ENCODE assay signal across 9 cellular contexts in the genomic region with DNA sequence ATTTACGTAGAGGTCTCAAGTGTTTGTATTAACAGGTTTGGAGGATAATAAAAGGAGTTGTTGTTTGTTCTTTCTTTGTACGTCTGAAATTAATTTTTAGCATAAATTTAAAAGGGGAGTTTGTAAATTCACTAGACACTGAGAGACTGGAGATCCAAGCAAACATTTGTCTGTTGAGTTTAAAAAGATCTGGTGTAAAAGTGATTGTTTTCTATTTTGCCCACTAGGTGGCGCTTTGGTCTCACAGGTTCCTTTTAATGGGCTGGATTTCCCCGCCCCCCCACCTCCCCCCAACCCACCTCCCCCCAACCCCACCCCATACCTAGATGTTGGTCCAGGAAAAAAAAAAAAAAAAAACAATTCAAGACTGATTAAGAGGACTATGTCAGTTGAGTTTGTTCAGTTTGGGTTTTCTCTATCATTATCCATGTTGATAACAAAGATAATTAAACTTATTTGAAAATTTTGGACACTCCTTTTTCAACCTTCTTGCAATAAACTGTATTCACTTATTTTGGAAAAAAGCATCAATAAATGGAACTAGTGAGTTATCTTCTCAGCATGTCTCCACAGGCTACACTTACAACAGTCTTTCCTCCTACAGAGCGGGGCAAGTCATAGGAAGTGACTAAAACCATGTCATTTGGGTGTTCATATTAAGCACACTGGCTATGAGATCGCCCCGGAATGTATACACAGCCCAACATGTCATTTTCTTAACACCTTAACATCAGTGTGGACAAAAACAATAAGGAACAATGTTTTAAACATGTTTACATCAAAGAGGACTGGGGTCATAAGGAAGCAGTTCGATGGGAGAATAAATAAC.
DNase-seq lines count a peak whose midpoint lies in the region; ATAC-seq and TF ChIP-seq lines count a peak whose summit lies in the region.
"Had no signal": no experiment of that assay in that cellular context is flagged by ENCODE, and none has a peak within 500 bp of the region (broad histone marks: within the 10 kb centered on the region; RNA-seq: fewer than 3 reads in every experiment).

No MANE protein-coding gene starts in this region.

- no peak overlapping the region for H3K4me3 ChIP-seq in AG04450 (ENCODE audit: low read depth, low read length)
- no peak overlapping the region for H3K4me3 ChIP-seq in colonic mucosa
- H3K4me3 ChIP-seq in lower leg skin (ENCODE audit: low read depth, poor library complexity, severe bottlenecking) = no peak overlapping the region

- no peaks in the 10 kb centered on the region for H3K36me3 ChIP-seq in colonic mucosa

- intact Hi-C loops in colonic mucosa (cut with DNase I) = loop anchor here (10.0 kb wide), 1 partner anchor 263 kb away; no protein-coding TSS in a partner anchor
- intact Hi-C loops in lower leg skin (cut with DNase I; ENCODE audit: low total_unique reads) = no loop called here

- H3K27ac ChIP-seq in AG04450 (ENCODE audit: low read depth, low read length) (peak overlapping the region; percentile 25), colonic mucosa (no peak overlapping the region)

- no peaks in the 10 kb centered on the region for H3K4me1 ChIP-seq in colonic mucosa

- no peak overlapping the region for H3K4me3 Mint-ChIP-seq in nephron progenitor cell
- H3K4me3 Mint-ChIP-seq: central memory CD8-positive, alpha-beta T cell had no signal

- DNase-seq in AG04450 (ENCODE audit: low read depth, low spot score) = peak; percentile 15
- peak; percentile 37 to 74 for DNase-seq in NCI-H446 (lab: John Stamatoyannopoulos, UW)
- peak; percentile 18 for DNase-seq in colonic mucosa
- peak; percentile 38 for DNase-seq in nephron progenitor cell
- no peak for DNase-seq in lower leg skin (ENCODE audit: low spot score in 2 of 2)

- H3K27me3 ChIP-seq in AG04450 (ENCODE audit: control insufficient read depth, insufficient read depth, low read length) (no peaks in the 10 kb centered on the region), colonic mucosa (no peaks in the 10 kb centered on the region)

- no peak overlapping the region for H3K9ac ChIP-seq in colonic mucosa (ENCODE audit: low read depth in 2 of 2, low read length in 2 of 2)

- CTCF ChIA-PET in AG04450 (lab: Charles Lee) = interaction anchor here (1.7 kb wide), 1 partner anchor 1045 kb away, joined by 10 read pairs; no protein-coding TSS in a partner anchor

- POLR2A ChIA-PET in AG04450 (lab: Yijun Ruan, JAX) = no interaction called here

- H3K9me3 ChIP-seq in AG04450 (ENCODE audit: control insufficient read depth, insufficient read depth, low read length) = no peaks in the 10 kb centered on the region
- no peaks in the 10 kb centered on the region for H3K9me3 ChIP-seq in colonic mucosa

- no peaks in the 10 kb centered on the region for H3K9me3 Mint-ChIP-seq in nephron progenitor cell
- H3K9me3 Mint-ChIP-seq: central memory CD8-positive, alpha-beta T cell had no signal

- peaks cover 4% of the 10 kb centered on the region for H3K27me3 Mint-ChIP-seq in nephron progenitor cell (ENCODE audit: low read depth, poor library complexity)

- ATAC-seq in GM18909 (IDR thresholded peaks at IDR 0.05; ENCODE audit: poor library complexity, unreplicated experiment) (no peak), GM21717 (IDR thresholded peaks at IDR 0.05; ENCODE audit: unreplicated experiment) (no peak)

- H3K4me1 Mint-ChIP-seq in nephron progenitor cell = peaks cover 13% of the 10 kb centered on the region
- H3K4me1 Mint-ChIP-seq: central memory CD8-positive, alpha-beta T cell had no signal

- 38 to 44% methylated on average over 8 of the region's 8 CpGs for WGBS in lower leg skin, 2 donors

- H3K36me3 Mint-ChIP-seq in nephron progenitor cell (ENCODE audit: low read depth) = no peaks in the 10 kb centered on the region

- TF ChIP-seq POLR2A in lower leg skin (IDR thresholded peaks at IDR 0.05) = no peak

- TF ChIP-seq CTCF in AG04450 (IDR thresholded peaks at IDR 0.05; ENCODE audit: low read depth, low read length) (peak; percentile 42), GM12874 (IDR thresholded peaks at IDR 0.05; ENCODE audit: insufficient read depth, low read depth, low read length) (peak; percentile 34; the same call in 1 of the 2 replicates), colonic mucosa (IDR thresholded peaks at IDR 0.05) (peak; percentile 27), nephron progenitor cell (IDR thresholded peaks at IDR 0.05) (peak; percentile 43), lower leg skin (IDR thresholded peaks at IDR 0.05) (no peak)

- no peak overlapping the region for H3K27ac Mint-ChIP-seq in nephron progenitor cell

Comparison
In these comparisons a context has a peak if more than half of its experiments do, and no peak if none do; other contexts are left out.
1. DNase-seq: peak in AG04450 (single experiment), NCI-H446 (2 of 2), colonic mucosa (single experiment) and nephron progenitor cell (single experiment); none in lower leg skin (0 of 2).
2. CTCF ChIP-seq: peak in AG04450 (single experiment), GM12874 (single experiment), colonic mucosa (single experiment) and nephron progenitor cell (single experiment); none in lower leg skin (0 of 3).